17 cellular contexts compared by ENCODE assay signal in genomic region chr5:43840424-43841232, GRCh38.
"Had no signal": no experiment of that assay in that cellular context is flagged by ENCODE, and none has a peak within 500 bp of the region (broad histone marks: within the 10 kb centered on the region; RNA-seq: fewer than 3 reads in every experiment).

No MANE protein-coding gene starts in this region.

- H3K4me1 ChIP-seq: colonic mucosa, pancreas had no signal

- H3K27me3 Mint-ChIP-seq: activated CD4-positive, alpha-beta memory T cell treated with anti-CD3 and anti-CD28 coated beads, Interleukin-2, amount 10 ng/mL, durations not matched to agents 7 days and 5 days; activated naive CD4-positive, alpha-beta T cell treated with anti-CD3 and anti-CD28 coated beads, Interleukin-2, amount 50 U/mL, for 24 hours had no signal

- H3K27ac ChIP-seq: colonic mucosa, foreskin keratinocyte, pancreas, skin epidermis, tibial artery had no signal

- H3K27ac Mint-ChIP-seq: activated CD4-positive, alpha-beta memory T cell treated with anti-CD3 and anti-CD28 coated beads, Interleukin-2, amount 10 ng/mL, durations not matched to agents 7 days and 5 days; activated CD4-positive, alpha-beta T cell treated with anti-CD3 and anti-CD28 coated beads for 36 hours; activated naive CD4-positive, alpha-beta T cell treated with anti-CD3 and anti-CD28 coated beads, Interleukin-2, amount 50 U/mL, for 24 hours had no signal

- H3K9me3 Mint-ChIP-seq: activated CD4-positive, alpha-beta memory T cell treated with anti-CD3 and anti-CD28 coated beads, Interleukin-2, amount 10 ng/mL, durations not matched to agents 7 days and 5 days had no signal

- H3K4me1 Mint-ChIP-seq: activated CD4-positive, alpha-beta memory T cell treated with anti-CD3 and anti-CD28 coated beads, Interleukin-2, amount 10 ng/mL, durations not matched to agents 7 days and 5 days; activated CD4-positive, alpha-beta T cell treated with anti-CD3 and anti-CD28 coated beads for 36 hours; activated naive CD4-positive, alpha-beta T cell treated with anti-CD3 and anti-CD28 coated beads, Interleukin-2, amount 50 U/mL, for 24 hours had no signal

- H3K9me3 ChIP-seq: colonic mucosa, tibial artery had no signal

- H3K4me3 Mint-ChIP-seq: activated CD4-positive, alpha-beta memory T cell treated with anti-CD3 and anti-CD28 coated beads, Interleukin-2, amount 10 ng/mL, durations not matched to agents 7 days and 5 days; activated CD4-positive, alpha-beta T cell treated with anti-CD3 and anti-CD28 coated beads for 36 hours; activated naive CD4-positive, alpha-beta T cell treated with anti-CD3 and anti-CD28 coated beads, Interleukin-2, amount 50 U/mL, for 24 hours had no signal

- H3K27me3 ChIP-seq: colonic mucosa, foreskin keratinocyte, pancreas, tibial artery had no signal

- H3K4me3 ChIP-seq: colonic mucosa, lung, pancreas, skin epidermis, tibial artery had no signal

- H3K36me3 Mint-ChIP-seq: activated naive CD4-positive, alpha-beta T cell treated with anti-CD3 and anti-CD28 coated beads, Interleukin-2, amount 50 U/mL, for 24 hours had no signal

- DNase-seq: activated CD4-positive, alpha-beta memory T cell treated with anti-CD3 and anti-CD28 coated beads, Interleukin-2, amount 10 ng/mL, durations not matched to agents 7 days and 5 days; activated CD4-positive, alpha-beta T cell treated with anti-CD3 and anti-CD28 coated beads for 36 hours; activated effector memory CD4-positive, alpha-beta T cell treated with anti-CD3 and anti-CD28 coated beads, Interleukin-2, amount 50 U/mL, for 16 hours; activated T-cell treated with anti-CD3 and anti-CD28 coated beads, Interleukin-2, amount 50 U/mL, for 48 hours; central memory CD4-positive, alpha-beta T cell; colonic mucosa; foreskin keratinocyte; midbrain; pancreas; stimulated activated CD4-positive, alpha-beta T cell treated with anti-CD3 and anti-CD28 coated beads, Interleukin-15, amount 100 ng/mL, for 24 hours; stimulated activated CD4-positive, alpha-beta T cell treated with anti-CD3 and anti-CD28 coated beads, Interleukin-4, amount 100 ng/mL, for 1 hour; stimulated activated naive CD4-positive, alpha-beta T cell; T-helper 2 cell; tibial artery had no signal

- H3K36me3 ChIP-seq: colonic mucosa, pancreas, tibial artery had no signal
